Comparison of ENCODE assay signal across 12 cellular contexts in the genomic region with DNA sequence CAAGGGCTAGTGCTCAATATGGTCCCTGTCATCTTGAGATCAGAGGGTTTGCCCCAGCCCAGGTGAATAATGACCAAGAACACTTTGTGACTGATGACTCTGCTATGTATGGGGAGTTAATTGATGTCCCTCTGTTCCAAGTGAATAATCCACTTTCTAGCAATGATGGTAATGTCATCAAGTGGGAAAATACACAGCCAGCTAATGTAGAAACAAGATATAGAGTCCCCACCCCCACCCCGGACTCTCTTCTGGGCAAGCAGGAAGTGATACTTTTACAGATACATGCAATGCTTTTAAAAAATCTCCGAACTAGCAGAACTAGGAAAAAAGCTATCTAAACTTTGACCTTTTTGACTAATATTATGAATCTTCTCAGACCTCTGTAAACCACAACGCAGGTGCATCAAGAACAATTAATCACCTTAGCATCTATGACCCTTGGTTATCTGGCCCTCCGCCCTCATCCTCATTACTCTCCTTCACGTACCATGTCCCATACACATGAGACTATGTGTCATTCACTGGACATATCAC. TPM values are rescaled to one million over a fixed set of nuclear protein-coding genes. Genes with fewer than 3 reads are reported as not detected.
A peak's percentile ranks its signal among the peaks of the same experiment; 100 is the strongest.
DNase-seq lines count a peak whose midpoint lies in the region; ATAC-seq and TF ChIP-seq lines count a peak whose summit lies in the region.
"Had no signal": no experiment of that assay in that cellular context is flagged by ENCODE, and none has a peak within 500 bp of the region (broad histone marks: within the 10 kb centered on the region; RNA-seq: fewer than 3 reads in every experiment).

No MANE protein-coding gene starts in this region.

- DNase-seq in kidney glomerular epithelial cell (lab: John Stamatoyannopoulos, UW), result no peak
- no peak for DNase-seq in H7
- no peak for DNase-seq in activated naive CD4-positive, alpha-beta T cell treated with anti-CD3 and anti-CD28 coated beads, Interleukin-2, amount 10 ng/mL, durations not matched to agents 7 days and 5 days
- DNase-seq in effector CD8-positive, alpha-beta T cell (lab: John Stamatoyannopoulos, UW), result no peak
- DNase-seq: activated effector memory CD4-positive, alpha-beta T cell treated with Interleukin-2 at 50 U/mL for 16 hours; Calu3; colonic mucosa had no signal

- TF ChIP-seq CTCF in SU-DHL-6 (IDR thresholded peaks at IDR 0.05; ENCODE audit: insufficient read depth, low read length, poor library complexity, severe bottlenecking), result no peak

- no peak overlapping the region for H3K4me3 Mint-ChIP-seq in activated naive CD4-positive, alpha-beta T cell treated with anti-CD3 and anti-CD28 coated beads, Interleukin-2, amount 10 ng/mL, durations not matched to agents 7 days and 5 days

- H3K4me2 ChIP-seq in SU-DHL-6 (ENCODE audit: low read depth, low read length, poor library complexity, severe bottlenecking), result peak overlapping the region; percentile 21

- H3K27me3 ChIP-seq in SU-DHL-6 (ENCODE audit: low read length) (no peaks in the 10 kb centered on the region), H7 (ENCODE audit: control insufficient read depth, insufficient read depth, low read length) (no peaks in the 10 kb centered on the region)
- H3K27me3 ChIP-seq: colonic mucosa had no signal

- H3K9me3 ChIP-seq in SU-DHL-6 (ENCODE audit: insufficient read depth, low read length), result no peaks in the 10 kb centered on the region
- H3K9me3 ChIP-seq: colonic mucosa had no signal

- H3K4me3 ChIP-seq in SU-DHL-6 (ENCODE audit: insufficient read depth, low read length, poor library complexity, severe bottlenecking) (no peak overlapping the region), H7 (ENCODE audit: insufficient read depth, low read depth, low read length) (no peak overlapping the region)
- H3K4me3 ChIP-seq: colonic mucosa, skin epidermis had no signal

- CTCF ChIA-PET in activated naive CD4-positive, alpha-beta T cell treated with anti-CD3 and anti-CD28 coated beads, Interleukin-2, amount 10 ng/mL, durations not matched to agents 7 days and 5 days (lab: Charles Lee), result no interaction called here

- no peak overlapping the region for H3K9ac ChIP-seq in SU-DHL-6 (ENCODE audit: low read length)

- ATAC-seq in GM18520 (IDR thresholded peaks at IDR 0.05; ENCODE audit: unreplicated experiment), result peak; percentile 69
- ATAC-seq in GM21526 (IDR thresholded peaks at IDR 0.05; ENCODE audit: low FRiP score, unreplicated experiment), result peak; percentile 77
- peak; percentile 67 for ATAC-seq in HG03103 (IDR thresholded peaks at IDR 0.05; ENCODE audit: low read depth, unreplicated experiment)

- H3K27ac ChIP-seq in SU-DHL-6 (ENCODE audit: low read depth, low read length), result no peak overlapping the region
- H3K27ac ChIP-seq: colonic mucosa, skin epidermis had no signal

- H3K9me2 ChIP-seq in SU-DHL-6 (replicated peaks; ENCODE audit: insufficient read depth, low read length), result no peaks in the 10 kb centered on the region

- peak overlapping the region; percentile 42 for H2AFZ ChIP-seq in SU-DHL-6 (ENCODE audit: low read depth, low read length, severe bottlenecking)

- H3F3A ChIP-seq in SU-DHL-6 (ENCODE audit: insufficient read depth), result no peaks in the 10 kb centered on the region

- no peaks in the 10 kb centered on the region for H3K4me1 Mint-ChIP-seq in activated naive CD4-positive, alpha-beta T cell treated with anti-CD3 and anti-CD28 coated beads, Interleukin-2, amount 10 ng/mL, durations not matched to agents 7 days and 5 days

- H3K79me2 ChIP-seq in SU-DHL-6 (ENCODE audit: insufficient read depth, low read length), result no peaks in the 10 kb centered on the region

- H3K36me3 Mint-ChIP-seq in activated naive CD4-positive, alpha-beta T cell treated with anti-CD3 and anti-CD28 coated beads, Interleukin-2, amount 10 ng/mL, durations not matched to agents 7 days and 5 days, result no peaks in the 10 kb centered on the region

- H3K27ac Mint-ChIP-seq in activated naive CD4-positive, alpha-beta T cell treated with anti-CD3 and anti-CD28 coated beads, Interleukin-2, amount 10 ng/mL, durations not matched to agents 7 days and 5 days, result no peak overlapping the region

- no peaks in the 10 kb centered on the region for H3K27me3 Mint-ChIP-seq in activated naive CD4-positive, alpha-beta T cell treated with anti-CD3 and anti-CD28 coated beads, Interleukin-2, amount 10 ng/mL, durations not matched to agents 7 days and 5 days

- no peaks in the 10 kb centered on the region for H3K36me3 ChIP-seq in SU-DHL-6 (ENCODE audit: low read length)
- H3K36me3 ChIP-seq in H7 (replicated peaks; ENCODE audit: control insufficient read depth, insufficient read depth, low read length), result no peaks in the 10 kb centered on the region
- H3K36me3 ChIP-seq: colonic mucosa had no signal

- no peaks in the 10 kb centered on the region for H3K9me3 Mint-ChIP-seq in activated naive CD4-positive, alpha-beta T cell treated with anti-CD3 and anti-CD28 coated beads, Interleukin-2, amount 10 ng/mL, durations not matched to agents 7 days and 5 days

- no peaks in the 10 kb centered on the region for H4K20me1 ChIP-seq in SU-DHL-6 (ENCODE audit: low read depth, low read length)

RNA-seq across cellular contexts. Expression of a gene that starts 30.5 kb away (rescaled TPM):
- total RNA-seq in H7 (2014; rRNA removed; shearing (Covaris generic)), result 2.2 and 6.0 TPM in 2 replicates
